In the genomic region with DNA sequence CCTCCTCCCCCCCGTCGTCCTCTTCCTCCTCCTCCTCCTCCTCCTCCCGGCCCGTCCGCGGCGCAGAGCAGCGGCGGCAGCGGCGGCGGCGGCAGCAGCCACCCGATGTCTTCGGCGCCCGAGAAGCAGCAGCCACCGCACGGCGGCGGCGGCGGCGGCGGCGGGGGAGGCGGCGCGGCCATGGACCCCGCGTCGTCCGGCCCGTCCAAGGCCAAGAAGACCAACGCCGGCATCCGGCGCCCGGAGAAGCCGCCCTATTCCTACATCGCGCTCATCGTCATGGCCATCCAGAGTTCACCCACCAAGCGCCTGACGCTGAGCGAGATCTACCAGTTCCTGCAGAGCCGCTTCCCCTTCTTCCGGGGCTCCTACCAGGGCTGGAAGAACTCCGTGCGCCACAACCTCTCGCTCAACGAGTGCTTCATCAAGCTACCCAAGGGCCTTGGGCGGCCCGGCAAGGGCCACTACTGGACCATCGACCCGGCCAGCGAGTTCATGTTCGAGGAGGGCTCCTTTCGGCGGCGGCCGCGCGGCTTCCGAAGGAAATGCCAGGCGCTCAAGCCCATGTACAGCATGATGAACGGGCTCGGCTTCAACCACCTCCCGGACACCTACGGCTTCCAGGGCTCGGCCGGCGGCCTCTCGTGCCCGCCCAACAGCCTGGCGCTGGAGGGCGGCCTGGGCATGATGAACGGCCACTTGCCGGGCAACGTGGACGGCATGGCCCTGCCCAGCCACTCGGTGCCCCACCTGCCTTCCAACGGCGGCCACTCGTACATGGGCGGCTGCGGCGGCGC, we compare ENCODE assay signal across 8 cellular contexts. TPM values are rescaled to one million over a fixed set of nuclear protein-coding genes. Genes with fewer than 3 reads are reported as not detected.
A peak's percentile ranks its signal among the peaks of the same experiment; 100 is the strongest.
DNase-seq lines count a peak whose midpoint lies in the region; ATAC-seq, FAIRE-seq and TF ChIP-seq lines count a peak whose summit lies in the region.

A gene (plus strand): TSS at position 63 of the 797 bp plus-strand sequence. CDS start 43 bp downstream, at position 106.

- CTCF ChIA-PET in mammary epithelial cell (lab: Charles Lee; ENCODE audit: low non-redundant PET), result no interaction called here

- H3K9me3 Mint-ChIP-seq in stimulated activated naive CD8-positive, alpha-beta T cell treated with anti-CD3 and anti-CD28 coated beads, Interleukin-15, Interleukin-2, amounts not matched to agents 100 ng/mL and 50 ng/mL, for 24 hours, result no peaks in the 10 kb centered on the region

- H3K79me2 ChIP-seq in mammary epithelial cell (ENCODE audit: insufficient read depth, low read length), result no peaks in the 10 kb centered on the region

- FAIRE-seq in urothelium cell line (lab: Jason Lieb, UNC), result peak; percentile 32

- no peak within 1 kb of the TSS for H3K9ac ChIP-seq in mammary epithelial cell (ENCODE audit: insufficient read depth, low read length)

- dilution Hi-C loops in mammary epithelial cell (cut with HindIII; ENCODE audit: low sequenced_read_pairs), result no loop called here

- H3K27me3 ChIP-seq in mammary epithelial cell (ENCODE audit: insufficient read depth, low read length), result peaks cover 90% of the 10 kb centered on the region
- H3K27me3 ChIP-seq in lung (ENCODE audit: control insufficient read depth, insufficient read depth), result peaks cover 10% of the 10 kb centered on the region

- H3K4me1 Mint-ChIP-seq in stimulated activated naive CD8-positive, alpha-beta T cell treated with anti-CD3 and anti-CD28 coated beads, Interleukin-15, Interleukin-2, amounts not matched to agents 100 ng/mL and 50 ng/mL, for 24 hours (ENCODE audit: low read depth), result peaks cover 34% of the 10 kb centered on the region

- H3K4me2 ChIP-seq in mammary epithelial cell (ENCODE audit: insufficient read depth, low read depth, low read length), result peak within 1 kb of the TSS; percentile 77

- TF ChIP-seq CTCF in mammary epithelial cell (conservative IDR thresholded peaks at IDR 0.05 in 1 of 2, IDR thresholded peaks at IDR 0.05 in 1 of 2; ENCODE audit: extremely low read depth in 1 of 2, insufficient read depth in 1 of 2, low read depth in 1 of 2, low read length in 2 of 2) (no peak), lung (IDR thresholded peaks at IDR 0.05; ENCODE audit: control extremely low read depth, extremely low read depth) (no peak)

- H3K4me3 Mint-ChIP-seq in stimulated activated naive CD8-positive, alpha-beta T cell treated with anti-CD3 and anti-CD28 coated beads, Interleukin-15, Interleukin-2, amounts not matched to agents 100 ng/mL and 50 ng/mL, for 24 hours, result peak within 1 kb of the TSS; percentile 77

- no peak within 1 kb of the TSS for H3K27ac ChIP-seq in mammary epithelial cell (ENCODE audit: insufficient read depth, low read depth, low read length)
- H3K27ac ChIP-seq in lung (ENCODE audit: low read depth in 1 of 2, low read length in 1 of 2), result peak within 1 kb of the TSS in 1 of 2 donors; percentile 89

- H3K36me3 ChIP-seq in mammary epithelial cell (ENCODE audit: insufficient read depth, low read length) (no peaks in the 10 kb centered on the region), lung (ENCODE audit: control insufficient read depth in 2 of 2, insufficient read depth in 2 of 2, low read length in 2 of 2) (peaks cover 0 to 2% of the 10 kb centered on the region in 2 donors)

- H3K4me3 ChIP-seq in mammary epithelial cell (replicated peaks in 1 of 3; ENCODE audit: insufficient read depth in 1 of 3, low read depth in 2 of 3, low read length in 3 of 3) (peak within 1 kb of the TSS; percentile 20 to 47 (median 28)), lung (peak within 1 kb of the TSS; percentile 82)

- H4K20me1 ChIP-seq in mammary epithelial cell (ENCODE audit: insufficient read depth, low read length), result peaks cover 3% of the 10 kb centered on the region

- H2AFZ ChIP-seq in mammary epithelial cell (ENCODE audit: low read depth, low read length), result peak within 1 kb of the TSS; percentile 62

- WGBS in mammary epithelial cell (ENCODE audit: low coverage, missing lambda C conversion rate), result 10% methylated on average over 26 of the region's 89 CpGs
- WGBS in lung, 2 donors, result 1% methylated on average over 54 to 89 of the region's 89 CpGs

- no peaks in the 10 kb centered on the region for H3K36me3 Mint-ChIP-seq in stimulated activated naive CD8-positive, alpha-beta T cell treated with anti-CD3 and anti-CD28 coated beads, Interleukin-15, Interleukin-2, amounts not matched to agents 100 ng/mL and 50 ng/mL, for 24 hours (ENCODE audit: low read depth)

- intact Hi-C loops in mammary epithelial cell (cut with micrococcal nuclease), result no loop called here

- no peak for ATAC-seq in stimulated activated naive CD8-positive, alpha-beta T cell treated with anti-CD3 and anti-CD28 coated beads, Interleukin-15, Interleukin-2, amounts not matched to agents 100 U/mL and 50 U/mL, for 24 hours
- ATAC-seq in lung (ENCODE audit: insufficient read depth, low FRiP score) (no peak), GM21576 (IDR thresholded peaks at IDR 0.05; ENCODE audit: unreplicated experiment) (no peak), HG03097 (IDR thresholded peaks at IDR 0.05; ENCODE audit: low FRiP score, unreplicated experiment) (no peak)

- DNase-seq in stimulated activated naive CD8-positive, alpha-beta T cell treated with anti-CD3 and anti-CD28 coated beads, Interleukin-15, Interleukin-2, amounts not matched to agents 100 U/mL and 50 U/mL, for 24 hours, result no peak
- DNase-seq in mammary epithelial cell (peak; percentile 32), lung (ENCODE audit: low spot score) (no peak), urothelium cell line (ENCODE audit: low spot score) (no peak), C1 segment of cervical spinal cord (lab: John Stamatoyannopoulos, UW) (no peak)

- H3K27ac Mint-ChIP-seq in stimulated activated naive CD8-positive, alpha-beta T cell treated with anti-CD3 and anti-CD28 coated beads, Interleukin-15, Interleukin-2, amounts not matched to agents 100 ng/mL and 50 ng/mL, for 24 hours, result no peak within 1 kb of the TSS

- H3K9me3 ChIP-seq in mammary epithelial cell (replicated peaks; ENCODE audit: insufficient read depth, low read length), result no peaks in the 10 kb centered on the region
- peaks cover 0 to 2% of the 10 kb centered on the region in 2 donors for H3K9me3 ChIP-seq in lung (ENCODE audit: control insufficient read depth in 2 of 2, insufficient read depth in 1 of 2, low read length in 1 of 2)

- H3K27me3 Mint-ChIP-seq in stimulated activated naive CD8-positive, alpha-beta T cell treated with anti-CD3 and anti-CD28 coated beads, Interleukin-15, Interleukin-2, amounts not matched to agents 100 ng/mL and 50 ng/mL, for 24 hours, result peaks cover 65% of the 10 kb centered on the region

- in situ Hi-C loops in mammary epithelial cell (cut with MboI; ENCODE audit: low sequenced_read_pairs in 2 of 2), result loop anchor here (10.0 kb wide), 1 partner anchor 686 kb away; no protein-coding TSS in a partner anchor

- peaks cover 16% of the 10 kb centered on the region for H3K4me1 ChIP-seq in mammary epithelial cell (ENCODE audit: insufficient read depth, low read length)
- peaks cover 0 to 13% of the 10 kb centered on the region in 2 donors for H3K4me1 ChIP-seq in lung (ENCODE audit: control insufficient read depth in 2 of 2, insufficient read depth in 2 of 2, low read length in 2 of 2)

- no TSS peak for BruUV-seq in mammary epithelial cell (replicated peaks; lab: Mats Ljungman, UMichigan)

RNA-seq across cellular contexts. Expression of the gene that starts here (rescaled TPM):
- total RNA-seq in mammary epithelial cell (not detected), lung (10 to 100 TPM; 25.7 to 34.4 TPM)
- polyA plus RNA-seq in mammary epithelial cell (not detected), lung (10 to 100 TPM; 12.2 to 12.5 TPM)
- polyA minus RNA-seq in mammary epithelial cell, result not detected

Comparison
In these comparisons a context has a peak if more than half of its experiments do, and no peak if none do; other contexts are left out.
1. RNA of the gene that starts here (total RNA-seq): 25.7 to 34.4 TPM in lung; not detected in mammary epithelial cell; every median in the first group is over 10 times any median in the second.
2. RNA of the gene that starts here (polyA plus RNA-seq): 12.2 to 12.5 TPM in lung; not detected in mammary epithelial cell (single experiment); every median in the first group is over 10 times any median in the second.
3. Peak in DNase-seq, H3K4me3 ChIP-seq and H3K4me2 ChIP-seq in mammary epithelial cell; RNA of the gene not detected or under 1 TPM.